Comparison of ENCODE assay signal across 8 cellular contexts in the genomic region with DNA sequence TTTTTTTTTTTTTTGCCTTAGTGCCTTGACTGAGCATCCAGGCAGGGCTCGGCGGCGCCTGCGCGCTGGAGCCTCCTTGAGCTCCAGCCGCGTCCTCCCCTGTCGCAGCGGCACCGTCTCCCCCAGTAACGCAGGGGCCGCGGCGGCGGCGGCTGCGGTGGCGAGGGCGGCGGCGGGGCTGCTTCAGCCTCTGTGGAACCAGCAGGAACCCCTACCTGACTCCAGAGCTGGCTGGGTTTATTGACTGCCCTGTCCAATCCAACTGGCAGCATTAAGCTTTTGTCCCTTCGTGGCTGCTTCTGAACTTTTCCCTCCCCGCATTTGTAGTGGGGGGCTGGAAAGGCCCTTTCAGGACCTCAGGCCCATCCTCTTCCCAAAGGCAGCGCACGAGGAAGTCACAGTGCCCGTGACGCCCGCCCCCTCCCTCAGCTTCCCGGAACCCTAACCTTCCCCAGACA. TPM values are rescaled to one million over a fixed set of nuclear protein-coding genes. Genes with fewer than 3 reads are reported as not detected.
A peak's percentile ranks its signal among the peaks of the same experiment; 100 is the strongest.
DNase-seq lines count a peak whose midpoint lies in the region; ATAC-seq and TF ChIP-seq lines count a peak whose summit lies in the region.

A gene with protein sequence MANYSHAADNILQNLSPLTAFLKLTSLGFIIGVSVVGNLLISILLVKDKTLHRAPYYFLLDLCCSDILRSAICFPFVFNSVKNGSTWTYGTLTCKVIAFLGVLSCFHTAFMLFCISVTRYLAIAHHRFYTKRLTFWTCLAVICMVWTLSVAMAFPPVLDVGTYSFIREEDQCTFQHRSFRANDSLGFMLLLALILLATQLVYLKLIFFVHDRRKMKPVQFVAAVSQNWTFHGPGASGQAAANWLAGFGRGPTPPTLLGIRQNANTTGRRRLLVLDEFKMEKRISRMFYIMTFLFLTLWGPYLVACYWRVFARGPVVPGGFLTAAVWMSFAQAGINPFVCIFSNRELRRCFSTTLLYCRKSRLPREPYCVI (minus strand): TSS at position 397 of the 458 bp plus-strand sequence. CDS start 2,106 bp downstream, outside the sequence.

- H3K36me3 ChIP-seq in Caco-2 (ENCODE audit: control insufficient read depth, insufficient read depth, low read length): no peaks in the 10 kb centered on the region

- peak within 1 kb of the TSS; percentile 59 for H3K4me3 Mint-ChIP-seq in Caco-2 (ENCODE audit: unreplicated experiment)
- peak within 1 kb of the TSS; percentile 62 for H3K4me3 Mint-ChIP-seq in T-helper 2 cell treated with Interferon-gamma antibody and Interleukin-4, amounts not matched to agents 5 μg/mL and 100 μg/mL, for 36 hours

- intact Hi-C loops in Caco-2 (cut with micrococcal nuclease; ENCODE audit: unreplicated experiment): loop anchor here (2.0 kb wide), 1 partner anchor 32 kb away; a partner anchor contains a TSS

- no peaks in the 10 kb centered on the region for H3K27me3 ChIP-seq in Caco-2 (replicated peaks; ENCODE audit: control insufficient read depth, insufficient read depth, low read length)

- no TSS peak for BruUV-seq in Caco-2 (replicated peaks; lab: Mats Ljungman, UMichigan)

- CTCF ChIA-PET in Caco-2 (lab: Charles Lee): no interaction called here

- peak within 1 kb of the TSS; percentile 24; the same call in 1 of the 2 replicates for H3K4me3 ChIP-seq in Caco-2 (ENCODE audit: low read depth, low read length)

- H3K36me3 Mint-ChIP-seq in Caco-2 (ENCODE audit: insufficient read depth, unreplicated experiment): no peaks in the 10 kb centered on the region
- no peaks in the 10 kb centered on the region for H3K36me3 Mint-ChIP-seq in T-helper 2 cell treated with Interferon-gamma antibody and Interleukin-4, amounts not matched to agents 5 μg/mL and 100 μg/mL, for 36 hours (ENCODE audit: low read depth)

- no peaks in the 10 kb centered on the region for H3K9me3 ChIP-seq in Caco-2

- peaks cover 5% of the 10 kb centered on the region for H3K27me3 Mint-ChIP-seq in Caco-2 (ENCODE audit: insufficient read depth, unreplicated experiment)
- H3K27me3 Mint-ChIP-seq in T-helper 2 cell treated with Interferon-gamma antibody and Interleukin-4, amounts not matched to agents 5 μg/mL and 100 μg/mL, for 36 hours (ENCODE audit: low read depth): peaks cover 49% of the 10 kb centered on the region

- ATAC-seq in GM21390 (IDR thresholded peaks at IDR 0.05; ENCODE audit: unreplicated experiment): peak; percentile 58

- DNase-seq in Caco-2: peak in 1 of 2 experiments; percentile 29
- peak; percentile 1 for DNase-seq in KG1 (lab: John Stamatoyannopoulos, UW)
- peak; percentile 5 for DNase-seq in T-helper 2 cell treated with Interferon-gamma antibody and Interleukin-4, amounts not matched to agents 5 μg/mL and 100 μg/mL, for 36 hours (ENCODE audit: low spot score)
- DNase-seq in central memory CD4-positive, alpha-beta T cell: peak; percentile 21
- peak; percentile 89 for DNase-seq in islet precursor cell
- DNase-seq in stimulated activated CD4-positive, alpha-beta T cell treated with anti-CD3 and anti-CD28 coated beads, Interleukin-12 subunit alpha, Interleukin-12 subunit beta, amount 100 ng/mL, for 4 hours: peak; percentile 4
- no peak for DNase-seq in GF-D8 (lab: John Stamatoyannopoulos, UW)

- POLR2A ChIA-PET in Caco-2 (lab: Charles Lee): no interaction called here

- H3K27ac Mint-ChIP-seq in Caco-2 (ENCODE audit: unreplicated experiment): no peak within 1 kb of the TSS
- H3K27ac Mint-ChIP-seq in T-helper 2 cell treated with Interferon-gamma antibody and Interleukin-4, amounts not matched to agents 5 μg/mL and 100 μg/mL, for 36 hours: no peak within 1 kb of the TSS

- H3K4me1 ChIP-seq in Caco-2: no peaks in the 10 kb centered on the region

- H3K4me1 Mint-ChIP-seq in Caco-2 (ENCODE audit: low read depth, unreplicated experiment): no peaks in the 10 kb centered on the region
- H3K4me1 Mint-ChIP-seq in T-helper 2 cell treated with Interferon-gamma antibody and Interleukin-4, amounts not matched to agents 5 μg/mL and 100 μg/mL, for 36 hours (ENCODE audit: low read depth): peaks cover 4% of the 10 kb centered on the region

- H3K9me3 Mint-ChIP-seq in Caco-2 (ENCODE audit: unreplicated experiment): no peaks in the 10 kb centered on the region
- H3K9me3 Mint-ChIP-seq in T-helper 2 cell treated with Interferon-gamma antibody and Interleukin-4, amounts not matched to agents 5 μg/mL and 100 μg/mL, for 36 hours: no peaks in the 10 kb centered on the region

- no peak for TF ChIP-seq CTCF in Caco-2 (IDR thresholded peaks at IDR 0.05; ENCODE audit: insufficient read depth in 1 of 2, low read depth in 1 of 2, low read length in 1 of 2, severe bottlenecking in 1 of 2, unreplicated experiment in 1 of 2)

RNA-seq across cellular contexts. Expression of the gene that starts here (rescaled TPM):
- not detected in 2 replicates for total RNA-seq in Caco-2 (2022)
